Comparison of ENCODE assay signal across 6 cellular contexts in genomic region chr5:18674171-18674570, GRCh38.
DNase-seq lines count a peak whose midpoint lies in the region; FAIRE-seq and TF ChIP-seq lines count a peak whose summit lies in the region.
"Not testable (repeated sequence)": the region's sequence is repeated elsewhere in the genome, so short reads cannot be mapped to it uniquely, and the experiment has no call there.

No MANE protein-coding gene starts in this region.

- peak overlapping the region; percentile 99 for H3K9ac ChIP-seq in HUES6 (ENCODE audit: low read length)
- not testable (repeated sequence) for H3K9ac ChIP-seq in H1 (replicated peaks in 1 of 4; ENCODE audit: extremely low read depth in 1 of 4, low read depth in 3 of 4, low read length in 3 of 4); iPS-20b (ENCODE audit: low read depth, low read length)

- FAIRE-seq in H1 (lab: Jason Lieb, UNC): not testable (repeated sequence)

- H2BK15ac ChIP-seq in H1 (ENCODE audit: low read length): not testable (repeated sequence)

- not testable (repeated sequence) for H2BK120ac ChIP-seq in H1 (replicated peaks; ENCODE audit: low read depth, low read length)

- not testable (repeated sequence) for H2BK20ac ChIP-seq in H1 (ENCODE audit: low read length)

- H3K4me1 ChIP-seq in HUES6 (ENCODE audit: control insufficient read depth, insufficient read depth, low read length) (peaks cover 25% of the 10 kb centered on the region), H1 (replicated peaks in 1 of 4; ENCODE audit: control insufficient read depth in 3 of 4, insufficient read depth in 4 of 4, low read length in 3 of 4) (peaks cover 0 to 11% (median 0%) of the 10 kb centered on the region in 4 experiments; a peak in 3 of 7 replicates)
- not testable (repeated sequence) for H3K4me1 ChIP-seq in iPS DF 6.9 (ENCODE audit: control insufficient read depth, insufficient read depth, low read length); iPS-20b (ENCODE audit: insufficient read depth, low read length)

- H3K27me3 ChIP-seq in H7 (ENCODE audit: control insufficient read depth, insufficient read depth, low read length); HUES6 (ENCODE audit: control insufficient read depth, insufficient read depth, low read length); H1 (replicated peaks in 1 of 4; ENCODE audit: control insufficient read depth in 3 of 4, extremely low read depth in 1 of 4, insufficient read depth in 3 of 4, low read length in 3 of 4); iPS DF 6.9 (ENCODE audit: control insufficient read depth, insufficient read depth, low read length); iPS-20b (ENCODE audit: insufficient read depth, low read length): not testable (repeated sequence)

- POLR2A ChIA-PET in H1 (lab: Charles Lee; ENCODE audit: partially characterized antibody): interaction anchor here (0.6 to 0.8 kb wide), 5 partner anchors 8 to 140 kb away, joined by 3 to 8 read pairs (median 3); no protein-coding TSS in a partner anchor

- TF ChIP-seq CTCF in H1 (IDR thresholded peaks at IDR 0.05; ENCODE audit: control extremely low read depth in 1 of 3, insufficient read depth in 1 of 3, low read depth in 1 of 3, low read length in 3 of 3): not testable (repeated sequence)

- not testable (repeated sequence) for TF ChIP-seq POLR2A in H1 (IDR thresholded peaks at IDR 0.05; ENCODE audit: control extremely low read depth in 1 of 2, low read depth in 2 of 2, low read length in 2 of 2)

- H4K91ac ChIP-seq in H1 (replicated peaks; ENCODE audit: insufficient read length, low read length): not testable (repeated sequence)

- not testable (repeated sequence) for H3K23me2 ChIP-seq in H1 (ENCODE audit: low read depth, low read length)

- TF ChIP-seq RAD21 in H1 (IDR thresholded peaks at IDR 0.05 in 1 of 2, conservative IDR thresholded peaks at IDR 0.05 in 1 of 2; ENCODE audit: low read depth in 2 of 2, low read length in 2 of 2): not testable (repeated sequence)

- not testable (repeated sequence) for TF ChIP-seq EP300 in H1 (IDR thresholded peaks at IDR 0.05; ENCODE audit: borderline replicate concordance in 1 of 2, low read depth in 2 of 2, low read length in 2 of 2)

- CTCF ChIA-PET in H1 (lab: Charles Lee; ENCODE audit: partially characterized antibody): interaction anchor here (0.6 kb wide), 1 partner anchor 12 kb away, joined by 3 read pairs; no protein-coding TSS in a partner anchor

- H3K56ac ChIP-seq in H1 (replicated peaks; ENCODE audit: insufficient read length, low read depth, low read length): not testable (repeated sequence)

- H3K27ac ChIP-seq in HUES6 (ENCODE audit: low read depth, low read length): peak overlapping the region; percentile 95
- not testable (repeated sequence) for H3K27ac ChIP-seq in H1 (ENCODE audit: low read depth, low read length); iPS DF 6.9 (ENCODE audit: low read length); iPS-20b (ENCODE audit: low read length)

- H3K4me3 ChIP-seq in H7 (ENCODE audit: insufficient read depth, low read depth, low read length) (peak overlapping the region; percentile 53), HUES6 (ENCODE audit: low read depth, low read length) (peak overlapping the region; percentile 85), H1 (ENCODE audit: extremely low read depth in 1 of 4, insufficient read depth in 2 of 4, low read depth in 3 of 4, low read length in 4 of 4) (peak overlapping the region in 2 of 4 experiments; percentile 40 to 49; a peak in 3 of 8 replicates), iPS DF 6.9 (ENCODE audit: low read length) (peak overlapping the region; percentile 71; the same call in 1 of the 2 replicates), iPS-20b (ENCODE audit: low read length) (peak overlapping the region; percentile 37; the same call in 1 of the 2 replicates)

- H3K18ac ChIP-seq in H1 (ENCODE audit: extremely low read depth, low read length): not testable (repeated sequence)

- H3K79me2 ChIP-seq in H1 (ENCODE audit: control insufficient read depth in 1 of 2, insufficient read depth in 2 of 2, low read length in 2 of 2): peaks cover 0 to 28% of the 10 kb centered on the region in 2 experiments; a peak in 2 of 4 replicates

- not testable (repeated sequence) for H2AK5ac ChIP-seq in H1 (ENCODE audit: low read depth, low read length)

- not testable (repeated sequence) for H2BK5ac ChIP-seq in H1 (ENCODE audit: low read depth, low read length)

- peak; percentile 36 for DNase-seq in ELF-1 (ENCODE audit: low read depth, low spot score)
- not testable (repeated sequence) for DNase-seq in H7; H1 (ENCODE audit: low read depth in 1 of 2, low spot score in 2 of 2); iPS DF 6.9 (ENCODE audit: low read depth, low spot score)

- not testable (repeated sequence) for H3K23ac ChIP-seq in H1 (ENCODE audit: insufficient read length)

- not testable (repeated sequence) for H4K5ac ChIP-seq in H1 (ENCODE audit: insufficient read length, low read depth, low read length)

- peak overlapping the region; percentile 8 to 41; a peak in 3 of 4 replicates for H3K4me2 ChIP-seq in H1 (ENCODE audit: insufficient read depth in 1 of 2, low read depth in 2 of 2, low read length in 2 of 2)

- H3K79me1 ChIP-seq in H1 (ENCODE audit: low read depth, low read length): not testable (repeated sequence)

- H3K4ac ChIP-seq in H1 (replicated peaks; ENCODE audit: insufficient read length, low read depth, low read length): not testable (repeated sequence)

- WGBS in H1 (ENCODE audit: extremely low coverage in 1 of 2, insufficient coverage in 1 of 2, insufficient read length in 1 of 2, insufficient replicate concordance in 2 of 2, low coverage in 1 of 2, low lambda C conversion rate in 2 of 2, missing lambda C conversion rate in 1 of 2), 2 experiments: 18% methylated on average over 1 of the region's 4 CpGs; no CpG with 5 or more reads in 1 of the 2 experiments
- WGBS in iPS DF 6.9 (ENCODE audit: insufficient coverage, insufficient read length): no CpG with 5 or more reads among the region's 4 CpGs

- H3K9me3 ChIP-seq in HUES6 (ENCODE audit: control insufficient read depth, insufficient read depth, low read depth, low read length); H1 (ENCODE audit: insufficient read depth in 2 of 2, low read depth in 1 of 2, low read length in 1 of 2); iPS DF 6.9 (ENCODE audit: control insufficient read depth, insufficient read depth, low read length); iPS-20b (ENCODE audit: insufficient read depth, low read depth, low read length): not testable (repeated sequence)

- not testable (repeated sequence) for H3K14ac ChIP-seq in H1 (ENCODE audit: insufficient read length)

- not testable (repeated sequence) for H3K36me3 ChIP-seq in H7 (replicated peaks; ENCODE audit: control insufficient read depth, insufficient read depth, low read length); H1 (ENCODE audit: control insufficient read depth in 2 of 4, insufficient read depth in 4 of 4, low read length in 3 of 4); iPS DF 6.9 (ENCODE audit: control insufficient read depth, insufficient read depth, low read length); iPS-20b (ENCODE audit: insufficient read depth, low read depth, low read length)
- peaks cover 22% of the 10 kb centered on the region for H3K36me3 ChIP-seq in HUES6 (ENCODE audit: control insufficient read depth, insufficient read depth, low read length)

- not testable (repeated sequence) for H4K20me1 ChIP-seq in H1 (replicated peaks in 1 of 2; ENCODE audit: control insufficient read depth in 1 of 2, insufficient read depth in 2 of 2, low read length in 2 of 2)

- not testable (repeated sequence) for H4K8ac ChIP-seq in H1 (ENCODE audit: extremely low read depth, insufficient read depth, low read length)

- H2AFZ ChIP-seq in H1 (ENCODE audit: low read length): not testable (repeated sequence)

- not testable (repeated sequence) for H2BK12ac ChIP-seq in H1 (ENCODE audit: low read depth, low read length)

TF ChIP-seq in H1, 55 proteins besides CTCF, POLR2A, EP300 and RAD21:
- peak; percentile 48; the same call in 1 of the 2 replicates for TF ChIP-seq CREB1 (IDR thresholded peaks at IDR 0.05)
